Comparison of ENCODE assay signal across 23 cellular contexts in genomic region chr13:102089722-102090121, GRCh38.
DNase-seq lines count a peak whose midpoint lies in the region; ATAC-seq and TF ChIP-seq lines count a peak whose summit lies in the region.
"Had no signal": no experiment of that assay in that cellular context is flagged by ENCODE, and none has a peak within 500 bp of the region (broad histone marks: within the 10 kb centered on the region; RNA-seq: fewer than 3 reads in every experiment).

No MANE protein-coding gene starts in this region.

- H3K4me3 ChIP-seq in right atrium auricular region, result no peak overlapping the region
- H3K4me3 ChIP-seq in left ventricle myocardium inferior, result no peak overlapping the region
- H3K4me3 ChIP-seq in neuronal stem cell (ENCODE audit: low read length in 2 of 2), result no peak overlapping the region
- H3K4me3 ChIP-seq in skeletal muscle tissue (ENCODE audit: low read length in 3 of 3), result no peak overlapping the region
- H3K4me3 ChIP-seq: BLaER1, GM12878, GM23338 had no signal

- no peak overlapping the region for H3K4me3 Mint-ChIP-seq in osteocyte (ENCODE audit: unreplicated experiment)
- no peak overlapping the region for H3K4me3 Mint-ChIP-seq in Calu3 (ENCODE audit: low read depth, unreplicated experiment)
- H3K4me3 Mint-ChIP-seq: B cell; CD4-positive, CD25-positive, alpha-beta regulatory T cell; CD8-positive, alpha-beta T cell; GM23338; H9 had no signal

- peak overlapping the region; percentile 7 for H2AFZ ChIP-seq in neuronal stem cell (ENCODE audit: low read length)
- H2AFZ ChIP-seq: GM23338 had no signal

- no peaks in the 10 kb centered on the region for H3K9me3 ChIP-seq in right atrium auricular region
- H3K9me3 ChIP-seq in left ventricle myocardium inferior (replicated peaks), result no peaks in the 10 kb centered on the region
- H3K9me3 ChIP-seq in neuronal stem cell (replicated peaks in 1 of 2; ENCODE audit: control insufficient read depth in 2 of 2, insufficient read depth in 1 of 2, low read depth in 1 of 2, low read length in 2 of 2), result no peaks in the 10 kb centered on the region
- H3K9me3 ChIP-seq in skeletal muscle tissue (ENCODE audit: control insufficient read depth in 3 of 3, low read length in 3 of 3), result no peaks in the 10 kb centered on the region
- H3K9me3 ChIP-seq: BLaER1, Caco-2 had no signal

- H3K4me1 Mint-ChIP-seq in osteocyte (ENCODE audit: unreplicated experiment), result no peaks in the 10 kb centered on the region
- no peaks in the 10 kb centered on the region for H3K4me1 Mint-ChIP-seq in Calu3 (ENCODE audit: low read depth, unreplicated experiment)
- H3K4me1 Mint-ChIP-seq: B cell; CD4-positive, CD25-positive, alpha-beta regulatory T cell; H9 had no signal

- peak overlapping the region in 1 of 2 donors; percentile 62 for H3K27ac ChIP-seq in right atrium auricular region
- H3K27ac ChIP-seq in left ventricle myocardium inferior (replicated peaks), result peak overlapping the region; percentile 77
- H3K27ac ChIP-seq in neuronal stem cell (replicated peaks; ENCODE audit: low read length), result no peak overlapping the region
- peak overlapping the region; percentile 65 for H3K27ac ChIP-seq in skeletal muscle tissue (ENCODE audit: low read depth, low read length)
- H3K27ac ChIP-seq: 22Rv1, BLaER1, C4-2B had no signal

- no peak overlapping the region for H3K14ac ChIP-seq in neuronal stem cell (ENCODE audit: low read length)

- H2BK15ac ChIP-seq in neuronal stem cell (ENCODE audit: low read length), result no peak overlapping the region

- H3K4ac ChIP-seq in neuronal stem cell (ENCODE audit: low read length), result no peak overlapping the region

- no peak overlapping the region for H2AK5ac ChIP-seq in neuronal stem cell (ENCODE audit: low read depth, low read length)

- H3K18ac ChIP-seq in neuronal stem cell (ENCODE audit: low read length), result no peak overlapping the region

- CTCF ChIA-PET in Calu3 (lab: Charles Lee), result interaction anchor here (0.6 kb wide), 1 partner anchor 356 kb away, joined by 3 read pairs; no protein-coding TSS in a partner anchor

- H3K36me3 Mint-ChIP-seq in osteocyte (ENCODE audit: unreplicated experiment) (no peaks in the 10 kb centered on the region), Calu3 (ENCODE audit: insufficient read depth, unreplicated experiment) (no peaks in the 10 kb centered on the region)
- H3K36me3 Mint-ChIP-seq: CD4-positive, CD25-positive, alpha-beta regulatory T cell; CD8-positive, alpha-beta T cell had no signal

- H4K91ac ChIP-seq in neuronal stem cell (ENCODE audit: low read depth, low read length, poor library complexity), result no peak overlapping the region

- H2BK12ac ChIP-seq in neuronal stem cell (ENCODE audit: low read length), result no peak overlapping the region

- H3K27me3 ChIP-seq in right atrium auricular region (no peaks in the 10 kb centered on the region), left ventricle myocardium inferior (ENCODE audit: low read depth) (no peaks in the 10 kb centered on the region), neuronal stem cell (ENCODE audit: control insufficient read depth in 3 of 3, insufficient read depth in 3 of 3, low read depth in 1 of 3, low read length in 3 of 3) (no peaks in the 10 kb centered on the region), skeletal muscle tissue (ENCODE audit: control insufficient read depth in 3 of 3, insufficient read depth in 3 of 3, low read length in 3 of 3) (no peaks in the 10 kb centered on the region)
- H3K27me3 ChIP-seq: BLaER1 had no signal

- H4K8ac ChIP-seq in neuronal stem cell (ENCODE audit: low read depth, low read length), result no peak overlapping the region

- DNase-seq in Right ventricle myocardium inferior (ENCODE audit: missing footprints), result no peak
- no peak for DNase-seq in right atrium auricular region (ENCODE audit: low spot score)
- DNase-seq in left ventricle myocardium inferior, result no peak
- DNase-seq in neuronal stem cell (ENCODE audit: low spot score), result no peak
- DNase-seq in NCI-H1930 (lab: John Stamatoyannopoulos, UW), result no peak
- no peak for DNase-seq in osteocyte (ENCODE audit: extremely low spot score, unreplicated experiment)
- no peak for DNase-seq in Calu3
- DNase-seq: Caco-2; CD4-positive, CD25-positive, alpha-beta regulatory T cell; CD8-positive, alpha-beta T cell; DMS 273 treated with DMSO at 0.1 percent for 48 hours; DMS79; EL; GDM1; H9 had no signal

- peaks cover 33% of the 10 kb centered on the region for H3K27me3 Mint-ChIP-seq in osteocyte (ENCODE audit: unreplicated experiment)
- no peaks in the 10 kb centered on the region for H3K27me3 Mint-ChIP-seq in Calu3 (ENCODE audit: unreplicated experiment)
- H3K27me3 Mint-ChIP-seq: CD4-positive, CD25-positive, alpha-beta regulatory T cell had no signal

- H3K4me1 ChIP-seq in right atrium auricular region (no peaks in the 10 kb centered on the region), left ventricle myocardium inferior (peaks cover 17% of the 10 kb centered on the region), neuronal stem cell (ENCODE audit: control insufficient read depth in 2 of 2, insufficient read depth in 1 of 2, low read depth in 1 of 2, low read length in 2 of 2) (no peaks in the 10 kb centered on the region), skeletal muscle tissue (ENCODE audit: control insufficient read depth in 3 of 3, insufficient read depth in 3 of 3, low read length in 3 of 3) (no peaks in the 10 kb centered on the region)
- H3K4me1 ChIP-seq: BLaER1, Caco-2 had no signal

- TF ChIP-seq CTCF in right atrium auricular region (IDR thresholded peaks at IDR 0.05), result no peak
- TF ChIP-seq CTCF in left ventricle myocardium inferior (IDR thresholded peaks at IDR 0.05; ENCODE audit: borderline replicate concordance), result no peak
- TF ChIP-seq CTCF in osteocyte (IDR thresholded peaks at IDR 0.05), result no peak
- TF ChIP-seq CTCF in Calu3 (IDR thresholded peaks at IDR 0.05; ENCODE audit: unreplicated experiment), result no peak

- intact Hi-C loops in Right ventricle myocardium inferior (cut with DNase I), result loop anchor here (1.0 to 5.0 kb wide), 2 partner anchors 77 to 137 kb away; no protein-coding TSS in a partner anchor
- intact Hi-C loops in left ventricle myocardium inferior (cut with micrococcal nuclease), result no loop called here
- intact Hi-C loops in Calu3 (cut with micrococcal nuclease; ENCODE audit: unreplicated experiment), result loop anchor here (5.0 kb wide), 1 partner anchor 147 kb away; no protein-coding TSS in a partner anchor

- ATAC-seq in Right ventricle myocardium inferior, result peak; percentile 73
- ATAC-seq: CD8-positive, alpha-beta T cell; GM12878; GM23338; HCT116 had no signal

- H3K9me3 Mint-ChIP-seq in osteocyte (ENCODE audit: unreplicated experiment), result no peaks in the 10 kb centered on the region
- peaks cover 4% of the 10 kb centered on the region for H3K9me3 Mint-ChIP-seq in Calu3 (ENCODE audit: low read depth, unreplicated experiment)
- H3K9me3 Mint-ChIP-seq: CD8-positive, alpha-beta T cell; GM23338; H9 had no signal

- H2BK5ac ChIP-seq in neuronal stem cell (ENCODE audit: low read length), result no peak overlapping the region

- no peak overlapping the region for H3K4me2 ChIP-seq in neuronal stem cell (ENCODE audit: insufficient read depth, low read length, poor library complexity, severe bottlenecking)
- H3K4me2 ChIP-seq: BLaER1, GM23338 had no signal

- H3K27ac Mint-ChIP-seq in osteocyte (ENCODE audit: unreplicated experiment), result no peak overlapping the region
- H3K27ac Mint-ChIP-seq in Calu3 (ENCODE audit: unreplicated experiment), result no peak overlapping the region
- H3K27ac Mint-ChIP-seq: B cell; CD4-positive, CD25-positive, alpha-beta regulatory T cell; CD8-positive, alpha-beta T cell; GM23338; H9 had no signal

- H3K23ac ChIP-seq in neuronal stem cell (ENCODE audit: low read depth, low read length, poor library complexity), result no peak overlapping the region

- H3K36me3 ChIP-seq in right atrium auricular region (no peaks in the 10 kb centered on the region), left ventricle myocardium inferior (no peaks in the 10 kb centered on the region), neuronal stem cell (replicated peaks in 1 of 2; ENCODE audit: control insufficient read depth in 2 of 2, insufficient read depth in 2 of 2, low read length in 2 of 2) (no peaks in the 10 kb centered on the region), skeletal muscle tissue (ENCODE audit: control insufficient read depth in 3 of 3, insufficient read depth in 3 of 3, low read length in 3 of 3) (no peaks in the 10 kb centered on the region)
- H3K36me3 ChIP-seq: BLaER1 had no signal

- no TSS peak for BruUV-seq in Calu3 (replicated peaks; lab: Mats Ljungman, UMichigan)

- H3K9ac ChIP-seq in neuronal stem cell (ENCODE audit: low read depth, low read length, poor library complexity), result no peak overlapping the region
- H3K9ac ChIP-seq in skeletal muscle tissue (ENCODE audit: low read depth in 1 of 3, low read length in 3 of 3), result no peak overlapping the region
- H3K9ac ChIP-seq: BLaER1 had no signal

- H2BK120ac ChIP-seq in neuronal stem cell (ENCODE audit: low read depth, low read length), result no peak overlapping the region

- no peaks in the 10 kb centered on the region for H3K79me1 ChIP-seq in neuronal stem cell (ENCODE audit: low read depth, low read length)
